8 cellular contexts compared by ENCODE assay signal in the genomic region with DNA sequence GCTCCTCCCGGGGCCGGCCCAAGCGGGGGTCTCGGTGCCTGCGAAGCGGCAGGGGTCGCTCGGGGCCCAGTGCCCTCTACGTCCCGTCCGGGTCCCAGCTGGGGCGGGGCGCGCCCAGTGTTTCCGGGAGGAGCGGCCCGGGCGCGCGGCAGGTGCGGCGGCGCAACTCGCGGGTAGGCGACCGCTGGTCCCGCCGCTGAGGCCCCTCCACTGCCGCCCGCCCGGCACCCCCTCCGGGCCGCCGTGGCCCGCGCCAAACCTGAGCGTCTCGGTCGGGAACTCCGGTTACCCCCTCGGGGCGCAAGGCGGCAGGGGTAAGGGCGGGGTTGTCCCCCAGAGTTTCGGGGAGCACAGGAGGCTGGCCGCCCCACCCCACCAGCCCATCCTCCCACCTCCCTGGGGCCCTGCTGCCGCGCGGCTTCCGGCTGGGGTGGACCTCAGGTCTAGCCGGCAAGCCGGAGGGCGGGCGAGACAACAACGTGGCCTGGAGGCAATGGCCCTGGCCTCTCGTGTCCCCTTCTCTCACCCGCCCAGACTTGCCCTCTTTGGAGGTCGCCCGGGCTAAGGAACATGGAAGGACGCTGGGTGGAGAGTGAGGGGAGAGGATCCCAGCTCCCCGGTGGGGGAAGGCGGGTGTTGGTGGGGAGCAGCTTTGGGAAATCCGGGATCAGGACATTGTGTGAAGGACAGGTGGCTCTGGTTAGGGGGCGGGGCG. TPM values are rescaled to one million over a fixed set of nuclear protein-coding genes. Genes with fewer than 3 reads are reported as not detected.
DNase-seq lines count a peak whose midpoint lies in the region; ATAC-seq and TF ChIP-seq lines count a peak whose summit lies in the region.

No MANE protein-coding gene starts in this region.

- H3K9me3 ChIP-seq in upper lobe of left lung (no peaks in the 10 kb centered on the region), aorta (ENCODE audit: control insufficient read depth, low read length) (no peaks in the 10 kb centered on the region)

- H3K27me3 ChIP-seq in upper lobe of left lung (peaks cover 0 to 4% (median 0%) of the 10 kb centered on the region in 4 donors), aorta (ENCODE audit: control insufficient read depth in 1 of 2, insufficient read depth in 2 of 2, low read length in 1 of 2) (no peaks in the 10 kb centered on the region)

- intact Hi-C loops in left colon (cut with DNase I, micrococcal nuclease) (no loop called here), aorta (cut with DNase I) (no loop called here)

- H3K4me1 ChIP-seq in upper lobe of left lung (peaks cover 74 to 93% (median 76%) of the 10 kb centered on the region in 4 donors), aorta (ENCODE audit: control insufficient read depth in 1 of 2, insufficient read depth in 2 of 2, low read length in 2 of 2) (no peaks in the 10 kb centered on the region)

- 6 to 21% methylated on average over 13 to 31 of the region's 66 CpGs for WGBS in upper lobe of left lung, 2 donors
- 10 to 12% methylated on average over 52 to 66 of the region's 66 CpGs for WGBS in aorta, 2 donors

- H3K4me3 ChIP-seq in GM12865 (ENCODE audit: low read depth, low read length) (peak overlapping the region; percentile 75), upper lobe of left lung (peak overlapping the region; percentile 22 to 61 (median 57)), aorta (ENCODE audit: low read length in 2 of 2) (no peak overlapping the region)

- H3K27ac ChIP-seq in upper lobe of left lung (peak overlapping the region; percentile 77 to 92 (median 84)), aorta (ENCODE audit: low read depth in 1 of 2, low read length in 2 of 2) (no peak overlapping the region)

- H3K36me3 ChIP-seq in upper lobe of left lung (peaks cover 20 to 33% (median 27%) of the 10 kb centered on the region in 4 donors), aorta (ENCODE audit: control insufficient read depth in 1 of 2, insufficient read depth in 2 of 2, low read length in 1 of 2) (peaks cover 0 to 6% of the 10 kb centered on the region in 2 donors)

- no peak for TF ChIP-seq EP300 in upper lobe of left lung (IDR thresholded peaks at IDR 0.05)

- TF ChIP-seq POLR2A in upper lobe of left lung (IDR thresholded peaks at IDR 0.05), result peak in 1 of 4 donors; percentile 46

- peak; percentile 42 for ATAC-seq in HG02678 (IDR thresholded peaks at IDR 0.05; ENCODE audit: unreplicated experiment)
- peak; percentile 55 for ATAC-seq in left colon
- peak in 1 of 2 donors; percentile 1 for ATAC-seq in upper lobe of left lung (ENCODE audit: low FRiP score in 2 of 2)
- ATAC-seq in activated CD4-positive, CD25-positive, alpha-beta regulatory T cell treated with anti-CD3 and anti-CD28 coated beads, Interleukin-2, amount 50 U/mL, for 24 hours, result no peak
- no peak for ATAC-seq in aorta (ENCODE audit: low FRiP score)

- DNase-seq in GM12865 (ENCODE audit: low read depth) (peak; percentile 86), left colon (peak; percentile 66 to 74), upper lobe of left lung (peak in 1 of 2 donors; percentile 91), DMS114 treated with DMSO at 0.1 percent for 48 hours (lab: John Stamatoyannopoulos, UW; ENCODE audit: unreplicated experiment) (no peak), aorta (no peak)
- DNase-seq in activated CD8-positive, alpha-beta memory T cell treated with anti-CD3 and anti-CD28 coated beads, Interleukin-2, amount 50 U/mL, for 48 hours, result peak; percentile 66

- TF ChIP-seq CTCF in GM12865 (IDR thresholded peaks at IDR 0.05; ENCODE audit: insufficient read depth, low read depth, low read length, missing control alignments), result no peak
- peak in 1 of 6 experiments; percentile 11 for TF ChIP-seq CTCF in upper lobe of left lung (IDR thresholded peaks at IDR 0.05)

RNA-seq across cellular contexts. Expression of gene CRACR2B, which starts 0.4 kb away (rescaled TPM):
- total RNA-seq in left colon (100 to 1,000 TPM; 117 to 122 TPM), upper lobe of left lung (100 to 1,000 TPM in 1 of 6 donors, 10 to 100 TPM in 5; 29.0 to 157 (median 41.4) TPM), aorta (10 to 100 TPM in 1 of 2 donors, 1 to 10 TPM in 1; 2.2 to 10.0 TPM)
- polyA plus RNA-seq in aorta, result 10 to 100 TPM in 1 of 2 donors, 1 to 10 TPM in 1; 4.8 to 10.5 TPM

RNA-seq across cellular contexts. Expression of gene CD151, which starts 5.4 kb away (rescaled TPM):
- total RNA-seq in left colon (100 to 1,000 TPM; 443 to 462 TPM), upper lobe of left lung (100 to 1,000 TPM; 179 to 545 (median 421) TPM), aorta (100 to 1,000 TPM; 620 to 681 TPM)
- 1,000 to 10,000 TPM in 1 of 2 donors, 100 to 1,000 TPM in 1; 860 to 1,186 TPM for polyA plus RNA-seq in aorta

RNA-seq across cellular contexts. Expression of gene PNPLA2, which starts 8.6 kb away (rescaled TPM):
- total RNA-seq in left colon (100 to 1,000 TPM; 161 to 222 TPM), upper lobe of left lung (100 to 1,000 TPM in 4 of 6 donors, 10 to 100 TPM in 2; 74.5 to 303 (median 164) TPM), aorta (100 to 1,000 TPM; 116 to 121 TPM)
- polyA plus RNA-seq in aorta, result 100 to 1,000 TPM in 1 of 2 donors, 10 to 100 TPM in 1; 33.7 to 240 TPM

RNA-seq across cellular contexts. Expression of gene POLR2L, which starts 15.0 kb away (rescaled TPM):
- total RNA-seq in left colon (10 to 100 TPM; 79.4 to 83.1 TPM), upper lobe of left lung (100 to 1,000 TPM in 3 of 6 donors, 10 to 100 TPM in 3; 34.1 to 168 (median 102) TPM), aorta (10 to 100 TPM; 57.5 to 69.2 TPM)
- 100 to 1,000 TPM; 140 to 152 TPM for polyA plus RNA-seq in aorta

RNA-seq across cellular contexts. Expression of gene TSPAN4, which starts 15.3 kb away (rescaled TPM):
- 10 to 100 TPM; 11.7 to 20.2 TPM for total RNA-seq in left colon
- 100 to 1,000 TPM in 5 of 6 donors, 10 to 100 TPM in 1; 91.3 to 181 (median 169) TPM for total RNA-seq in upper lobe of left lung
- 10 to 100 TPM; 42.9 to 95.1 TPM for total RNA-seq in aorta
- polyA plus RNA-seq in aorta, result 10 to 100 TPM; 28.4 to 79.1 TPM

Comparison
In these comparisons a context has a peak if more than half of its experiments do, and no peak if none do; other contexts are left out.
1. DNase-seq: peak in GM12865 (single experiment), activated CD8-positive, alpha-beta memory T cell treated with anti-CD3 and anti-CD28 coated beads, Interleukin-2, amount 50 U/mL, for 48 hours (single experiment) and left colon (2 of 2); none in DMS114 treated with DMSO at 0.1 percent for 48 hours (single experiment) and aorta (0 of 2).
2. H3K4me3 ChIP-seq: peak in GM12865 (single experiment) and upper lobe of left lung (4 of 4); none in aorta (0 of 2).
3. ATAC-seq: peak in HG02678 (single experiment) and left colon (single experiment); none in activated CD4-positive, CD25-positive, alpha-beta regulatory T cell treated with anti-CD3 and anti-CD28 coated beads, Interleukin-2, amount 50 U/mL, for 24 hours (0 of 2) and aorta (single experiment).
4. H3K27ac ChIP-seq: peak in upper lobe of left lung (4 of 4); none in aorta (0 of 2).